Comparison of ENCODE assay signal across 1 cellular context in the genomic region with DNA sequence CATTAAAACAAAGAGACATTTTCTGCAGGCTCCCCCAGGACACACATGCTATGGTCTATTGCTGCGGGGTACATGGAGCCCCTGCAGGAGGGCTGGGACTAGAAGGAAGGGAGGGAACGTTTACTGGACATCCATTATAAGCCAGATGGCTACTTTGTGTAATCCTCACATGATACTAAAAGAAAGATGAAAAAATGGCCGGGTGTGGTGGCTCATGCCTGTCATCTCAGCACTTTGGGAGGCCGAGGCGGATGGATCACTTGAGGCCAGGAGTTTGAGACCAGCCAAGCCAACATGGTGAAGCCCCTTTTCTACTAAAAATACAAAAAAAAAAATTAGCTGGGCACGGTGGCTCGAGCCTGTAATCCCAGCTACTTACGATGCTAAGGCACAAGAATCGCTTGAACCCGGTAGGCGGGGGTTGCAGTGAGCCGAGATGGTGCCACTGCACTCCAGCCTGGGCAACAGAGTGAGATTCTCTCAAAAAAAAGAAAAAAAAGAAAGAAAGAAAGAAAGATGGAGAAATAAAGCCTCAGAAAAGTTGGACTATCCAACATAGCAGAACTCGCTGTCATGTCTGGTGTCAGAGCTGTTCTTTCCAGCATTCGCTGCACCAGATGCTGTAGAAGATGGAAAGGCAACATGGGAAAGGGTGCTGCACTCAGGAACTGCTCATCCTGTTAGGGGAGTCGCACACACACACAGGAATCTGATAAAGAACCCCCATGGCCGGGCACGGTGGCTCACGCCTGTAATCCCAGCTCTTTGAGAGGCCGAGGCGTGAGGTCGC.
TF ChIP-seq lines count a peak whose summit lies in the region.

No MANE protein-coding gene starts in this region.

TF ChIP-seq in GM23338, 12 proteins besides CTCF, POLR2A, EP300 and RAD21 (continued from another document):
- TF ChIP-seq, protein P1, sequence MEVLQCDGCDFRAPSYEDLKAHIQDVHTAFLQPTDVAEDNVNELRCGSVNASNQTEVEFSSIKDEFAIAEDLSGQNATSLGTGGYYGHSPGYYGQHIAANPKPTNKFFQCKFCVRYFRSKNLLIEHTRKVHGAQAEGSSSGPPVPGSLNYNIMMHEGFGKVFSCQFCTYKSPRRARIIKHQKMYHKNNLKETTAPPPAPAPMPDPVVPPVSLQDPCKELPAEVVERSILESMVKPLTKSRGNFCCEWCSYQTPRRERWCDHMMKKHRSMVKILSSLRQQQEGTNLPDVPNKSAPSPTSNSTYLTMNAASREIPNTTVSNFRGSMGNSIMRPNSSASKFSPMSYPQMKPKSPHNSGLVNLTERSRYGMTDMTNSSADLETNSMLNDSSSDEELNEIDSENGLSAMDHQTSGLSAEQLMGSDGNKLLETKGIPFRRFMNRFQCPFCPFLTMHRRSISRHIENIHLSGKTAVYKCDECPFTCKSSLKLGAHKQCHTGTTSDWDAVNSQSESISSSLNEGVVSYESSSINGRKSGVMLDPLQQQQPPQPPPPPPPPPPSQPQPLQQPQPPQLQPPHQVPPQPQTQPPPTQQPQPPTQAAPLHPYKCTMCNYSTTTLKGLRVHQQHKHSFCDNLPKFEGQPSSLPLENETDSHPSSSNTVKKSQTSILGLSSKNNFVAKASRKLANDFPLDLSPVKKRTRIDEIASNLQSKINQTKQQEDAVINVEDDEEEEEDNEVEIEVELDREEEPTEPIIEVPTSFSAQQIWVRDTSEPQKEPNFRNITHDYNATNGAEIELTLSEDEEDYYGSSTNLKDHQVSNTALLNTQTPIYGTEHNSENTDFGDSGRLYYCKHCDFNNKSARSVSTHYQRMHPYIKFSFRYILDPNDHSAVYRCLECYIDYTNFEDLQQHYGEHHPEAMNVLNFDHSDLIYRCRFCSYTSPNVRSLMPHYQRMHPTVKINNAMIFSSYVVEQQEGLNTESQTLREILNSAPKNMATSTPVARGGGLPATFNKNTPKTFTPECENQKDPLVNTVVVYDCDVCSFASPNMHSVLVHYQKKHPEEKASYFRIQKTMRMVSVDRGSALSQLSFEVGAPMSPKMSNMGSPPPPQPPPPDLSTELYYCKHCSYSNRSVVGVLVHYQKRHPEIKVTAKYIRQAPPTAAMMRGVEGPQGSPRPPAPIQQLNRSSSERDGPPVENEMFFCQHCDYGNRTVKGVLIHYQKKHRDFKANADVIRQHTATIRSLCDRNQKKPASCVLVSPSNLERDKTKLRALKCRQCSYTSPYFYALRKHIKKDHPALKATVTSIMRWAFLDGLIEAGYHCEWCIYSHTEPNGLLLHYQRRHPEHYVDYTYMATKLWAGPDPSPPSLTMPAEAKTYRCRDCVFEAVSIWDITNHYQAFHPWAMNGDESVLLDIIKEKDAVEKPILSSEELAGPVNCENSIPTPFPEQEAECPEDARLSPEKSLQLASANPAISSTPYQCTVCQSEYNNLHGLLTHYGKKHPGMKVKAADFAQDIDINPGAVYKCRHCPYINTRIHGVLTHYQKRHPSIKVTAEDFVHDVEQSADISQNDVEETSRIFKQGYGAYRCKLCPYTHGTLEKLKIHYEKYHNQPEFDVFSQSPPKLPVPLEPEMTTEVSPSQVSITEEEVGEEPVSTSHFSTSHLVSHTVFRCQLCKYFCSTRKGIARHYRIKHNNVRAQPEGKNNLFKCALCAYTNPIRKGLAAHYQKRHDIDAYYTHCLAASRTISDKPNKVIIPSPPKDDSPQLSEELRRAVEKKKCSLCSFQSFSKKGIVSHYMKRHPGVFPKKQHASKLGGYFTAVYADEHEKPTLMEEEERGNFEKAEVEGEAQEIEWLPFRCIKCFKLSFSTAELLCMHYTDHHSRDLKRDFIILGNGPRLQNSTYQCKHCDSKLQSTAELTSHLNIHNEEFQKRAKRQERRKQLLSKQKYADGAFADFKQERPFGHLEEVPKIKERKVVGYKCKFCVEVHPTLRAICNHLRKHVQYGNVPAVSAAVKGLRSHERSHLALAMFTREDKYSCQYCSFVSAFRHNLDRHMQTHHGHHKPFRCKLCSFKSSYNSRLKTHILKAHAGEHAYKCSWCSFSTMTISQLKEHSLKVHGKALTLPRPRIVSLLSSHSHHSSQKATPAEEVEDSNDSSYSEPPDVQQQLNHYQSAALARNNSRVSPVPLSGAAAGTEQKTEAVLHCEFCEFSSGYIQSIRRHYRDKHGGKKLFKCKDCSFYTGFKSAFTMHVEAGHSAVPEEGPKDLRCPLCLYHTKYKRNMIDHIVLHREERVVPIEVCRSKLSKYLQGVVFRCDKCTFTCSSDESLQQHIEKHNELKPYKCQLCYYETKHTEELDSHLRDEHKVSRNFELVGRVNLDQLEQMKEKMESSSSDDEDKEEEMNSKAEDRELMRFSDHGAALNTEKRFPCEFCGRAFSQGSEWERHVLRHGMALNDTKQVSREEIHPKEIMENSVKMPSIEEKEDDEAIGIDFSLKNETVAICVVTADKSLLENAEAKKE (CRISPR knock-in tag; IDR thresholded peaks at IDR 0.05): no peak
- TF ChIP-seq, protein P2, sequence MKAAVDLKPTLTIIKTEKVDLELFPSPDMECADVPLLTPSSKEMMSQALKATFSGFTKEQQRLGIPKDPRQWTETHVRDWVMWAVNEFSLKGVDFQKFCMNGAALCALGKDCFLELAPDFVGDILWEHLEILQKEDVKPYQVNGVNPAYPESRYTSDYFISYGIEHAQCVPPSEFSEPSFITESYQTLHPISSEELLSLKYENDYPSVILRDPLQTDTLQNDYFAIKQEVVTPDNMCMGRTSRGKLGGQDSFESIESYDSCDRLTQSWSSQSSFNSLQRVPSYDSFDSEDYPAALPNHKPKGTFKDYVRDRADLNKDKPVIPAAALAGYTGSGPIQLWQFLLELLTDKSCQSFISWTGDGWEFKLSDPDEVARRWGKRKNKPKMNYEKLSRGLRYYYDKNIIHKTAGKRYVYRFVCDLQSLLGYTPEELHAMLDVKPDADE (IDR thresholded peaks at IDR 0.05): no peak
- TF ChIP-seq CREB1 (CRISPR knock-in tag; IDR thresholded peaks at IDR 0.05; ENCODE audit: low read depth) (no peak), ZNF331 (CRISPR knock-in tag; IDR thresholded peaks at IDR 0.05; ENCODE audit: low read depth) (no peak), POLR2AphosphoS5 (IDR thresholded peaks at IDR 0.05; ENCODE audit: low read depth) (no peak), EZH2phosphoT487 (IDR thresholded peaks at IDR 0.05; ENCODE audit: unreplicated experiment) (no peak), EZH2 (IDR thresholded peaks at IDR 0.05; ENCODE audit: low read depth, unreplicated experiment) (no peak)
- TF ChIP-seq, protein P3, sequence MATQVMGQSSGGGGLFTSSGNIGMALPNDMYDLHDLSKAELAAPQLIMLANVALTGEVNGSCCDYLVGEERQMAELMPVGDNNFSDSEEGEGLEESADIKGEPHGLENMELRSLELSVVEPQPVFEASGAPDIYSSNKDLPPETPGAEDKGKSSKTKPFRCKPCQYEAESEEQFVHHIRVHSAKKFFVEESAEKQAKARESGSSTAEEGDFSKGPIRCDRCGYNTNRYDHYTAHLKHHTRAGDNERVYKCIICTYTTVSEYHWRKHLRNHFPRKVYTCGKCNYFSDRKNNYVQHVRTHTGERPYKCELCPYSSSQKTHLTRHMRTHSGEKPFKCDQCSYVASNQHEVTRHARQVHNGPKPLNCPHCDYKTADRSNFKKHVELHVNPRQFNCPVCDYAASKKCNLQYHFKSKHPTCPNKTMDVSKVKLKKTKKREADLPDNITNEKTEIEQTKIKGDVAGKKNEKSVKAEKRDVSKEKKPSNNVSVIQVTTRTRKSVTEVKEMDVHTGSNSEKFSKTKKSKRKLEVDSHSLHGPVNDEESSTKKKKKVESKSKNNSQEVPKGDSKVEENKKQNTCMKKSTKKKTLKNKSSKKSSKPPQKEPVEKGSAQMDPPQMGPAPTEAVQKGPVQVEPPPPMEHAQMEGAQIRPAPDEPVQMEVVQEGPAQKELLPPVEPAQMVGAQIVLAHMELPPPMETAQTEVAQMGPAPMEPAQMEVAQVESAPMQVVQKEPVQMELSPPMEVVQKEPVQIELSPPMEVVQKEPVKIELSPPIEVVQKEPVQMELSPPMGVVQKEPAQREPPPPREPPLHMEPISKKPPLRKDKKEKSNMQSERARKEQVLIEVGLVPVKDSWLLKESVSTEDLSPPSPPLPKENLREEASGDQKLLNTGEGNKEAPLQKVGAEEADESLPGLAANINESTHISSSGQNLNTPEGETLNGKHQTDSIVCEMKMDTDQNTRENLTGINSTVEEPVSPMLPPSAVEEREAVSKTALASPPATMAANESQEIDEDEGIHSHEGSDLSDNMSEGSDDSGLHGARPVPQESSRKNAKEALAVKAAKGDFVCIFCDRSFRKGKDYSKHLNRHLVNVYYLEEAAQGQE (IDR thresholded peaks at IDR 0.05; ENCODE audit: unreplicated experiment): no peak
